ENCODE assay signal across 1 cellular context in genomic region chr7:18520450-18521235, GRCh38.
TF ChIP-seq lines count a peak whose summit lies in the region.

No MANE protein-coding gene starts in this region.

TF ChIP-seq in SK-N-SH, 30 proteins besides CTCF, POLR2A, EP300 and RAD21 (continued from another document):
- TF ChIP-seq ZBTB33 (IDR thresholded peaks at IDR 0.05; ENCODE audit: borderline replicate concordance, low read depth) (peak; percentile 46; the same call in 1 of the 2 replicates), FOSL2 (IDR thresholded peaks at IDR 0.05; ENCODE audit: borderline replicate concordance, low read depth) (peak; percentile 90), CHD2 (IDR thresholded peaks at IDR 0.05; ENCODE audit: low read length, partially characterized antibody) (peak; percentile 28), SIN3A (IDR thresholded peaks at IDR 0.05; ENCODE audit: borderline replicate concordance, low read depth, low read length) (0 out of 2 replicates have a peak, but pooled peaks have one; percentile 30), GABPA (IDR thresholded peaks at IDR 0.05; ENCODE audit: low read depth) (no peak), EZH2phosphoT487 (IDR thresholded peaks at IDR 0.05; ENCODE audit: borderline replicate concordance, low read depth) (no peak), NFIC (IDR thresholded peaks at IDR 0.05; ENCODE audit: borderline replicate concordance) (peak; percentile 71; the same call in 1 of the 2 replicates), SMC3 (IDR thresholded peaks at IDR 0.05; ENCODE audit: low read depth, low read length) (peak; percentile 2; the same call in 1 of the 2 replicates), NRF1 (IDR thresholded peaks at IDR 0.05; ENCODE audit: low read depth, low read length) (no peak), POLR2AphosphoS5 (IDR thresholded peaks at IDR 0.05; ENCODE audit: low read depth, low read length) (peak; percentile 69; the same call in 1 of the 2 replicates), USF1 (IDR thresholded peaks at IDR 0.05; ENCODE audit: borderline replicate concordance, low read depth) (no peak), TAF1 (IDR thresholded peaks at IDR 0.05; ENCODE audit: borderline replicate concordance, low read depth, low read length) (no peak; the same call in 1 of the 2 replicates), RCOR1 (IDR thresholded peaks at IDR 0.05; ENCODE audit: low read length) (peak; percentile 71), JUND (IDR thresholded peaks at IDR 0.05) (peak; percentile 90)
- TF ChIP-seq, protein P1, sequence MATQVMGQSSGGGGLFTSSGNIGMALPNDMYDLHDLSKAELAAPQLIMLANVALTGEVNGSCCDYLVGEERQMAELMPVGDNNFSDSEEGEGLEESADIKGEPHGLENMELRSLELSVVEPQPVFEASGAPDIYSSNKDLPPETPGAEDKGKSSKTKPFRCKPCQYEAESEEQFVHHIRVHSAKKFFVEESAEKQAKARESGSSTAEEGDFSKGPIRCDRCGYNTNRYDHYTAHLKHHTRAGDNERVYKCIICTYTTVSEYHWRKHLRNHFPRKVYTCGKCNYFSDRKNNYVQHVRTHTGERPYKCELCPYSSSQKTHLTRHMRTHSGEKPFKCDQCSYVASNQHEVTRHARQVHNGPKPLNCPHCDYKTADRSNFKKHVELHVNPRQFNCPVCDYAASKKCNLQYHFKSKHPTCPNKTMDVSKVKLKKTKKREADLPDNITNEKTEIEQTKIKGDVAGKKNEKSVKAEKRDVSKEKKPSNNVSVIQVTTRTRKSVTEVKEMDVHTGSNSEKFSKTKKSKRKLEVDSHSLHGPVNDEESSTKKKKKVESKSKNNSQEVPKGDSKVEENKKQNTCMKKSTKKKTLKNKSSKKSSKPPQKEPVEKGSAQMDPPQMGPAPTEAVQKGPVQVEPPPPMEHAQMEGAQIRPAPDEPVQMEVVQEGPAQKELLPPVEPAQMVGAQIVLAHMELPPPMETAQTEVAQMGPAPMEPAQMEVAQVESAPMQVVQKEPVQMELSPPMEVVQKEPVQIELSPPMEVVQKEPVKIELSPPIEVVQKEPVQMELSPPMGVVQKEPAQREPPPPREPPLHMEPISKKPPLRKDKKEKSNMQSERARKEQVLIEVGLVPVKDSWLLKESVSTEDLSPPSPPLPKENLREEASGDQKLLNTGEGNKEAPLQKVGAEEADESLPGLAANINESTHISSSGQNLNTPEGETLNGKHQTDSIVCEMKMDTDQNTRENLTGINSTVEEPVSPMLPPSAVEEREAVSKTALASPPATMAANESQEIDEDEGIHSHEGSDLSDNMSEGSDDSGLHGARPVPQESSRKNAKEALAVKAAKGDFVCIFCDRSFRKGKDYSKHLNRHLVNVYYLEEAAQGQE (IDR thresholded peaks at IDR 0.05; ENCODE audit: low read depth, low read length) = no peak
- TF ChIP-seq, protein P2, sequence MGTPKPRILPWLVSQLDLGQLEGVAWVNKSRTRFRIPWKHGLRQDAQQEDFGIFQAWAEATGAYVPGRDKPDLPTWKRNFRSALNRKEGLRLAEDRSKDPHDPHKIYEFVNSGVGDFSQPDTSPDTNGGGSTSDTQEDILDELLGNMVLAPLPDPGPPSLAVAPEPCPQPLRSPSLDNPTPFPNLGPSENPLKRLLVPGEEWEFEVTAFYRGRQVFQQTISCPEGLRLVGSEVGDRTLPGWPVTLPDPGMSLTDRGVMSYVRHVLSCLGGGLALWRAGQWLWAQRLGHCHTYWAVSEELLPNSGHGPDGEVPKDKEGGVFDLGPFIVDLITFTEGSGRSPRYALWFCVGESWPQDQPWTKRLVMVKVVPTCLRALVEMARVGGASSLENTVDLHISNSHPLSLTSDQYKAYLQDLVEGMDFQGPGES (IDR thresholded peaks at IDR 0.05; ENCODE audit: low read depth, low read length) = no peak
TF ChIP-seq in SK-N-SH: peak in this region for 20.
